In the genomic region with DNA sequence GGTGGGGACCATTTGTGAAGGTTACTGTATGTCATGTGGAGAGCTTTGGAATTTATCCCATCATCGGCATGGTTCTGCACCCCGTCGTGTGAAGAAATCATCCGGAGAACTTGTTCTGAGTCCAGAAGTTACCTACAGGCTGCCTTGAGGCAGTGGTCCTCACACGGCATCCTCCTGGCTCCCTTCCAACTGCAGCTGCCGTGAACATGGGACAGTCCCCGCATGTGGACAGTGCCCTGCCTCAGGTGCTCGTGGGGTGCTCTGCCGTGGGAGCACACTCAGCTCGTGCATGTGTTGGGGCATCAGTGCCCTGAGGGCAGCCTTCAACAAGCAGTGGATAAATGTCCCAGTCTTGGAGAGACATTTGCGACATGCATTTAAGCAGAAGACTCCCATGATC, we compare ENCODE assay signal across 1 cellular context.
TF ChIP-seq lines count a peak whose summit lies in the region.

No MANE protein-coding gene starts in this region.

TF ChIP-seq in K562, 482 proteins besides CTCF, POLR2A, EP300 and RAD21 (continued from another document):
- TF ChIP-seq THAP12 (CRISPR knock-in tag; IDR thresholded peaks at IDR 0.05) (no peak), RBFOX2 (IDR thresholded peaks at IDR 0.05; ENCODE audit: low read depth, low read length) (no peak)
